Comparison of ENCODE assay signal across 2 cellular contexts in genomic region chr22:45310331-45311032, GRCh38.
TF ChIP-seq lines count a peak whose summit lies in the region.

No MANE protein-coding gene starts in this region.

TF ChIP-seq in H1, 55 proteins besides CTCF, POLR2A, EP300 and RAD21 (continued from another document):
- no peak for TF ChIP-seq KDM4A (IDR thresholded peaks at IDR 0.05; ENCODE audit: low read depth, low read length, severe bottlenecking)
- TF ChIP-seq NANOG (IDR thresholded peaks at IDR 0.05; ENCODE audit: insufficient read depth, low read depth, low read length, poor library complexity, severe bottlenecking) = no peak
- TF ChIP-seq KDM5A (IDR thresholded peaks at IDR 0.05; ENCODE audit: low read length) = no peak
- TF ChIP-seq SP4 (IDR thresholded peaks at IDR 0.05; ENCODE audit: low read length) = no peak
- no peak for TF ChIP-seq ASH2L (IDR thresholded peaks at IDR 0.05; ENCODE audit: low read length)
- TF ChIP-seq JUND (IDR thresholded peaks at IDR 0.05; ENCODE audit: low read length) = no peak
- TF ChIP-seq GTF2F1 (IDR thresholded peaks at IDR 0.05; ENCODE audit: borderline replicate concordance, low read depth, low read length) = no peak
- TF ChIP-seq JUN (IDR thresholded peaks at IDR 0.05; ENCODE audit: low read depth, low read length) = no peak
- no peak for TF ChIP-seq MAFK (IDR thresholded peaks at IDR 0.05; ENCODE audit: low read depth, low read length)
- TF ChIP-seq BRCA1 (IDR thresholded peaks at IDR 0.05; ENCODE audit: low read depth, low read length) = no peak

TF ChIP-seq in neural cell, 6 proteins besides CTCF, POLR2A, EP300 and RAD21 (continued from another document):
- TF ChIP-seq POLR2AphosphoS5 (IDR thresholded peaks at IDR 0.05) = no peak
- TF ChIP-seq SMC3 (conservative IDR thresholded peaks at IDR 0.05; ENCODE audit: poor library complexity) = no peak
